Comparison of ENCODE assay signal across 1 cellular context in genomic region chr12:111408686-111409402, GRCh38.
TF ChIP-seq lines count a peak whose summit lies in the region.

No MANE protein-coding gene starts in this region.

TF ChIP-seq in GM12878, 131 proteins besides CTCF, POLR2A, EP300 and RAD21 (continued from another document):
- 0 out of 2 replicates have a peak, but pooled peaks have one; percentile 4 for TF ChIP-seq SMC3 (IDR thresholded peaks at IDR 0.05; ENCODE audit: borderline replicate concordance, low read length)
- no peak for TF ChIP-seq IRF3 (IDR thresholded peaks at IDR 0.05)
- no peak for TF ChIP-seq CREM (IDR thresholded peaks at IDR 0.05; ENCODE audit: low read depth)
- TF ChIP-seq JUNB (IDR thresholded peaks at IDR 0.05), result no peak
- no peak for TF ChIP-seq IKZF1 (conservative IDR thresholded peaks at IDR 0.05)
- peak; percentile 92 for TF ChIP-seq SMARCA5 (IDR thresholded peaks at IDR 0.05)
- no peak for TF ChIP-seq PKNOX1 (IDR thresholded peaks at IDR 0.05)
- 0 out of 2 replicates have a peak, but pooled peaks have one; percentile 11 for TF ChIP-seq NBN (IDR thresholded peaks at IDR 0.05)
- no peak for TF ChIP-seq BMI1 (IDR thresholded peaks at IDR 0.05; ENCODE audit: borderline replicate concordance)
- peak; percentile 79; the same call in 1 of the 2 replicates for TF ChIP-seq NFXL1 (IDR thresholded peaks at IDR 0.05; ENCODE audit: borderline replicate concordance)
- no peak for TF ChIP-seq LARP7 (IDR thresholded peaks at IDR 0.05)
